In genomic region chr13:111187879-111188643, GRCh38 we compare ENCODE assay signal across 8 cellular contexts.
DNase-seq lines count a peak whose midpoint lies in the region; ATAC-seq, FAIRE-seq and TF ChIP-seq lines count a peak whose summit lies in the region.

No MANE protein-coding gene starts in this region.

- TF ChIP-seq POLR2A in GM12892 (IDR thresholded peaks at IDR 0.05; ENCODE audit: low read depth, low read length): no peak

- H3K36me3 Mint-ChIP-seq in endothelial cell (ENCODE audit: low read depth, unreplicated experiment): peaks cover 23% of the 10 kb centered on the region

- WGBS in pancreas, 2 donors: 67 to 73% methylated on average over 15 of the region's 15 CpGs

- H3K9me3 ChIP-seq in pancreas: no peaks in the 10 kb centered on the region

- ATAC-seq in pancreas (peak in 3 of 4 donors; percentile 27 to 62 (median 53)), HG02938 (IDR thresholded peaks at IDR 0.05; ENCODE audit: unreplicated experiment) (no peak)

- no peaks in the 10 kb centered on the region for H3K4me1 ChIP-seq in pancreas

- no peaks in the 10 kb centered on the region for H3K9me3 Mint-ChIP-seq in endothelial cell (ENCODE audit: unreplicated experiment)

- peak overlapping the region; percentile 44 for H3K27ac Mint-ChIP-seq in endothelial cell (ENCODE audit: unreplicated experiment)

- no peak for TF ChIP-seq CTCF in endothelial cell (IDR thresholded peaks at IDR 0.05; ENCODE audit: unreplicated experiment)
- TF ChIP-seq CTCF in pancreas (IDR thresholded peaks at IDR 0.05): no peak

- H3K27me3 ChIP-seq in pancreas: no peaks in the 10 kb centered on the region

- FAIRE-seq in GM12892 (lab: Jason Lieb, UNC) (peak; percentile 94), pancreas (lab: Jason Lieb, UNC) (no peak)

- no peaks in the 10 kb centered on the region for H3K36me3 ChIP-seq in pancreas

- DNase-seq in GM12892 (ENCODE audit: insufficient read length): no peak
- DNase-seq in NCI-H226: peak; percentile 55
- no peak for DNase-seq in endothelial cell (ENCODE audit: low spot score)
- no peak for DNase-seq in pancreas
- no peak for DNase-seq in Ammon's horn (ENCODE audit: low spot score)
- DNase-seq in stimulated activated CD4-positive, alpha-beta T cell treated with anti-CD3 and anti-CD28 coated beads, Interleukin-2, amount 100 ng/mL, for 24 hours: no peak
- DNase-seq in activated gamma-delta T cell (lab: John Stamatoyannopoulos, UW): no peak

- intact Hi-C loops in pancreas (cut with DNase I): no loop called here

- H3K27ac ChIP-seq in pancreas: no peak overlapping the region

- peak overlapping the region; percentile 6 for H3K4me3 Mint-ChIP-seq in endothelial cell (ENCODE audit: unreplicated experiment)

- peaks cover 70% of the 10 kb centered on the region for H3K4me1 Mint-ChIP-seq in endothelial cell (ENCODE audit: unreplicated experiment)

- peaks cover 6% of the 10 kb centered on the region for H3K27me3 Mint-ChIP-seq in endothelial cell (ENCODE audit: unreplicated experiment)

- H3K4me3 ChIP-seq in pancreas: no peak overlapping the region
